ENCODE assay signal across 33 cellular contexts in genomic region chr5:19625562-19625961, GRCh38.
"Had no signal": no experiment of that assay in that cellular context is flagged by ENCODE, and none has a peak within 500 bp of the region (broad histone marks: within the 10 kb centered on the region; RNA-seq: fewer than 3 reads in every experiment).

No MANE protein-coding gene starts in this region.

- H3K4me3 ChIP-seq: coronary artery, dorsolateral prefrontal cortex had no signal

- H3K4me3 Mint-ChIP-seq: activated B cell treated with CpG ODN at 0.5 μM for 24 hours; activated CD8-positive, alpha-beta T cell treated with anti-CD3 and anti-CD28 coated beads for 36 hours; activated naive CD8-positive, alpha-beta T cell; activated T-cell treated with anti-CD3 and anti-CD28 coated beads, Interleukin-2, amount 50 U/mL, for 4 hours; activated T-helper 17 cell treated with anti-CD3 and anti-CD28 coated beads, Interleukin-2, amount 50 U/mL, for 72 hours; central memory CD8-positive, alpha-beta T cell; dendritic cell treated with granulocyte-macrophage colony-stimulating factor and Interleukin-4, amounts not matched to agents 40 ng/mL and 50 ng/mL, for 4 days; endodermal cell; T-helper 17 cell; T-helper 2 cell treated with Interferon-gamma antibody and Interleukin-4, amounts not matched to agents 5 μg/mL and 100 μg/mL, for 36 hours had no signal

- H3K27ac Mint-ChIP-seq: activated B cell treated with CpG ODN at 0.5 μM for 24 hours; activated CD8-positive, alpha-beta T cell treated with anti-CD3 and anti-CD28 coated beads for 36 hours; activated naive CD8-positive, alpha-beta T cell; activated T-helper 17 cell treated with anti-CD3 and anti-CD28 coated beads, Interleukin-2, amount 50 U/mL, for 72 hours; dendritic cell treated with granulocyte-macrophage colony-stimulating factor and Interleukin-4, amounts not matched to agents 40 ng/mL and 50 ng/mL, for 4 days; endodermal cell; T-helper 17 cell; T-helper 2 cell treated with Interferon-gamma antibody and Interleukin-4, amounts not matched to agents 5 μg/mL and 100 μg/mL, for 36 hours had no signal

- H3K27me3 Mint-ChIP-seq: activated B cell treated with CpG ODN at 0.5 μM for 24 hours; activated CD8-positive, alpha-beta T cell treated with anti-CD3 and anti-CD28 coated beads for 36 hours; activated naive CD8-positive, alpha-beta T cell; activated T-helper 17 cell treated with anti-CD3 and anti-CD28 coated beads, Interleukin-2, amount 50 U/mL, for 72 hours; central memory CD8-positive, alpha-beta T cell; dendritic cell treated with granulocyte-macrophage colony-stimulating factor and Interleukin-4, amounts not matched to agents 40 ng/mL and 50 ng/mL, for 4 days; T-helper 17 cell had no signal

- ATAC-seq: activated CD4-positive, CD25-positive, alpha-beta regulatory T cell treated with anti-CD3 and anti-CD28 coated beads, Interleukin-2, amount 50 U/mL, for 24 hours; activated CD8-positive, alpha-beta T cell treated with anti-CD3 and anti-CD28 coated beads for 36 hours; activated T-cell treated with anti-CD3 and anti-CD28 coated beads, Interleukin-2, amount 50 U/mL, for 4 hours; activated T-helper 17 cell treated with anti-CD3 and anti-CD28 coated beads, Interleukin-2, amount 50 U/mL, for 72 hours; esophagus mucosa; T-helper 17 cell had no signal

- DNase-seq: activated B cell treated with CpG ODN at 0.5 μM for 24 hours; activated CD4-positive, alpha-beta T cell treated with anti-CD3 and anti-CD28 coated beads for 48 hours; activated CD4-positive, alpha-beta T cell treated with anti-CD3 and anti-CD28 coated beads, Interleukin-2, amount 50 U/mL, for 1 hour; activated CD4-positive, alpha-beta T cell treated with anti-CD3 and anti-CD28 coated beads, Interleukin-2, amount 50 U/mL, for 48 hours; activated CD8-positive, alpha-beta memory T cell treated with anti-CD3 and anti-CD28 coated beads for 24 hours; activated CD8-positive, alpha-beta T cell treated with anti-CD3 and anti-CD28 coated beads for 36 hours; activated effector memory CD4-positive, alpha-beta T cell treated with Interleukin-2 at 50 U/mL for 16 hours; activated gamma-delta T cell treated with Interleukin-2 at 50 U/mL for 16 hours; activated naive CD4-positive, alpha-beta T cell treated with anti-CD3 and anti-CD28 coated beads, Interleukin-2, amount 50 U/mL, for 16 hours; activated naive CD4-positive, alpha-beta T cell treated with Interleukin-2 at 50 U/mL for 16 hours; activated T-cell treated with anti-CD3 and anti-CD28 coated beads, Interleukin-2, amount 50 U/mL, for 4 hours; amniotic stem cell; anterior cingulate cortex; brain microvascular endothelial cell; dorsolateral prefrontal cortex; effector memory CD4-positive, alpha-beta T cell; endodermal cell; foreskin fibroblast; head of caudate nucleus; T-helper 17 cell; T1000; WERI-Rb-1 had no signal

- FAIRE-seq: astrocyte, bronchial epithelial cell, frontal cortex had no signal

- H3K36me3 Mint-ChIP-seq: activated naive CD8-positive, alpha-beta T cell had no signal

- H3K9me3 Mint-ChIP-seq: endodermal cell had no signal

- H3K27me3 ChIP-seq: brain microvascular endothelial cell, dorsolateral prefrontal cortex had no signal

- H3K27ac ChIP-seq: brain microvascular endothelial cell, coronary artery, dorsolateral prefrontal cortex, WERI-Rb-1 had no signal

- H3K36me3 ChIP-seq: brain microvascular endothelial cell, WERI-Rb-1 had no signal

- H3K4me1 Mint-ChIP-seq: activated B cell treated with CpG ODN at 0.5 μM for 24 hours; activated T-helper 17 cell treated with anti-CD3 and anti-CD28 coated beads, Interleukin-2, amount 50 U/mL, for 72 hours; central memory CD8-positive, alpha-beta T cell; endodermal cell; T-helper 17 cell had no signal
